In the genomic region with DNA sequence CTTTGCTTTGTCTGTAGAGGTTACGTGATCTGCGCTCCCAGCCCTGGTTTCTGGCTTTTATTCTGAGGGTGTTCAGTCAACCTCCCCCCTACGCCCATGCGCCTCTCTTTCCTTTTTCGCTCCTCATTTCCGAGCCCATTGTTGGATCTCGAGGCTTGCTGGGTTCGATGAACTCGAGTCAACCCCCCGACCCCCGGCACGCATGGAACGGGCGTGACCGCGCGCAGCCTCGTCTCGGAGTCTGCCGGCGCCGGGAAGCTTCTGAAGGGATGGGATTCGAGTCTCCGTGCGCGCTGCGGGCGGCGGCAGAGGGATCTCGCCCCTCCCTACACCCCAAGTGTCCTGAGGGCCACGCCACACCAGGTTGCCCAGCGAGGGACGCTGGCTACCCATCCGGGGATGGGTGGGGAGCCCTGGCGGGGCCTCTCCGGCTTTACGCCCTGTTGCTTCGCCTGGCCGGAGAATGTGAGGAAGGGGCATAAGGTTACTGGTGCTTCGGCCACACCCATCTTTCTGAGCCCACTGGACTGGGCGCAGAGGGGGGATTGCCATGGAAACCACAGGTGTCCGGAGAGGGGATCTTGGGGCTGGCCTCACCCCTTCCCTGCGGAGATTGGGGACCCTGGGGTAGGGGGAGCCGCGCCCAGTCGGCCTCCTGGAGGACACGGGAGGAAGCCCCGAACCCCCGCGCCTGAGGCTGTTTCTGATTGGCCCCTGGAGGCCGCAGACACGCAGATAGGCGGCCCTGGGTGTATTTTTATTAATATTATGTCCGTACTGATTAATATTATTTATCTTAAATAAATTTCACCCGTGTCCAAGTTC, we compare ENCODE assay signal across 9 cellular contexts. TPM values are rescaled to one million over a fixed set of nuclear protein-coding genes. Genes with fewer than 3 reads are reported as not detected.
DNase-seq lines count a peak whose midpoint lies in the region; ATAC-seq and TF ChIP-seq lines count a peak whose summit lies in the region.
"Had no signal": no experiment of that assay in that cellular context is flagged by ENCODE, and none has a peak within 500 bp of the region (broad histone marks: within the 10 kb centered on the region; RNA-seq: fewer than 3 reads in every experiment).

No MANE protein-coding gene starts in this region.

- H3K36me3 ChIP-seq in lower lobe of right lung (no peaks in the 10 kb centered on the region), thymus (ENCODE audit: control insufficient read depth, insufficient read depth) (no peaks in the 10 kb centered on the region)
- H3K36me3 ChIP-seq: cardiac muscle cell had no signal

- 12% methylated on average over 55 of the region's 55 CpGs for WGBS in thymus

- H3K4me1 ChIP-seq in lower lobe of right lung (peaks cover 30% of the 10 kb centered on the region), thymus (ENCODE audit: control insufficient read depth, insufficient read depth, low read length) (peaks cover 9% of the 10 kb centered on the region)

- peaks cover 13% of the 10 kb centered on the region for H3K4me1 Mint-ChIP-seq in activated naive CD4-positive, alpha-beta T cell treated with anti-CD3 and anti-CD28 coated beads, Interleukin-2, amount 10 ng/mL, durations not matched to agents 7 days and 5 days
- H3K4me1 Mint-ChIP-seq in activated T-helper 2 cell treated with anti-CD3 and anti-CD28 coated beads, Interferon-gamma antibody, Interleukin-2, Interleukin-4, amounts not matched to agents 10 μg/mL and 5 μg/mL and 100 μg/mL, durations not matched to agents 14 hours and 24 hours and 36 hours (ENCODE audit: low read depth), result peaks cover 4% of the 10 kb centered on the region

- TF ChIP-seq CTCF in lower lobe of right lung (IDR thresholded peaks at IDR 0.05), result no peak

- intact Hi-C loops in activated T-helper 2 cell treated with anti-CD3 and anti-CD28 coated beads, Interferon-gamma antibody, Interleukin-2, Interleukin-4, amounts not matched to agents 10 μg/mL and 5 μg/mL and 100 μg/mL, durations not matched to agents 14 hours and 24 hours and 36 hours (cut with micrococcal nuclease), result no loop called here
- intact Hi-C loops in lower lobe of right lung (cut with DNase I), result no loop called here

- H3K36me3 Mint-ChIP-seq in activated naive CD4-positive, alpha-beta T cell treated with anti-CD3 and anti-CD28 coated beads, Interleukin-2, amount 10 ng/mL, durations not matched to agents 7 days and 5 days, result no peaks in the 10 kb centered on the region
- no peaks in the 10 kb centered on the region for H3K36me3 Mint-ChIP-seq in activated T-helper 2 cell treated with anti-CD3 and anti-CD28 coated beads, Interferon-gamma antibody, Interleukin-2, Interleukin-4, amounts not matched to agents 10 μg/mL and 5 μg/mL and 100 μg/mL, durations not matched to agents 14 hours and 24 hours and 36 hours (ENCODE audit: low read depth)

- H3K9me3 ChIP-seq in lower lobe of right lung (no peaks in the 10 kb centered on the region), thymus (ENCODE audit: control insufficient read depth) (no peaks in the 10 kb centered on the region)

- peaks cover 99% of the 10 kb centered on the region for H3K27me3 Mint-ChIP-seq in activated naive CD4-positive, alpha-beta T cell treated with anti-CD3 and anti-CD28 coated beads, Interleukin-2, amount 10 ng/mL, durations not matched to agents 7 days and 5 days
- peaks cover 64% of the 10 kb centered on the region for H3K27me3 Mint-ChIP-seq in activated T-helper 2 cell treated with anti-CD3 and anti-CD28 coated beads, Interferon-gamma antibody, Interleukin-2, Interleukin-4, amounts not matched to agents 10 μg/mL and 5 μg/mL and 100 μg/mL, durations not matched to agents 14 hours and 24 hours and 36 hours (ENCODE audit: low read depth)

- H3K27ac Mint-ChIP-seq in activated naive CD4-positive, alpha-beta T cell treated with anti-CD3 and anti-CD28 coated beads, Interleukin-2, amount 10 ng/mL, durations not matched to agents 7 days and 5 days, result no peak overlapping the region
- H3K27ac Mint-ChIP-seq in activated T-helper 2 cell treated with anti-CD3 and anti-CD28 coated beads, Interferon-gamma antibody, Interleukin-2, Interleukin-4, amounts not matched to agents 10 μg/mL and 5 μg/mL and 100 μg/mL, durations not matched to agents 14 hours and 24 hours and 36 hours, result no peak overlapping the region

- H3K9me3 Mint-ChIP-seq in activated naive CD4-positive, alpha-beta T cell treated with anti-CD3 and anti-CD28 coated beads, Interleukin-2, amount 10 ng/mL, durations not matched to agents 7 days and 5 days, result no peaks in the 10 kb centered on the region
- no peaks in the 10 kb centered on the region for H3K9me3 Mint-ChIP-seq in activated T-helper 2 cell treated with anti-CD3 and anti-CD28 coated beads, Interferon-gamma antibody, Interleukin-2, Interleukin-4, amounts not matched to agents 10 μg/mL and 5 μg/mL and 100 μg/mL, durations not matched to agents 14 hours and 24 hours and 36 hours

- peaks cover 49% of the 10 kb centered on the region for H3K27me3 ChIP-seq in lower lobe of right lung (ENCODE audit: low read depth)
- H3K27me3 ChIP-seq in thymus (ENCODE audit: control insufficient read depth, insufficient read depth), result peaks cover 72% of the 10 kb centered on the region

- H3K27ac ChIP-seq in lower lobe of right lung (no peak overlapping the region), thymus (ENCODE audit: low read depth) (no peak overlapping the region)
- H3K27ac ChIP-seq: cardiac muscle cell had no signal

- H3K4me3 ChIP-seq in lower lobe of right lung (peak overlapping the region; percentile 84), thymus (ENCODE audit: low read length) (peak overlapping the region; percentile 53)

- peak overlapping the region; percentile 72 for H3K4me3 Mint-ChIP-seq in activated naive CD4-positive, alpha-beta T cell treated with anti-CD3 and anti-CD28 coated beads, Interleukin-2, amount 10 ng/mL, durations not matched to agents 7 days and 5 days
- H3K4me3 Mint-ChIP-seq in activated T-helper 2 cell treated with anti-CD3 and anti-CD28 coated beads, Interferon-gamma antibody, Interleukin-2, Interleukin-4, amounts not matched to agents 10 μg/mL and 5 μg/mL and 100 μg/mL, durations not matched to agents 14 hours and 24 hours and 36 hours (ENCODE audit: low read depth), result peak overlapping the region; percentile 58

- ATAC-seq in lower lobe of right lung, result no peak
- no peak for ATAC-seq in GM21723 (IDR thresholded peaks at IDR 0.05; ENCODE audit: unreplicated experiment)
- no peak for ATAC-seq in GM21529 (IDR thresholded peaks at IDR 0.05; ENCODE audit: unreplicated experiment)

- CTCF ChIA-PET in activated naive CD4-positive, alpha-beta T cell treated with anti-CD3 and anti-CD28 coated beads, Interleukin-2, amount 10 ng/mL, durations not matched to agents 7 days and 5 days (lab: Charles Lee), result no interaction called here

- DNase-seq in activated naive CD4-positive, alpha-beta T cell treated with anti-CD3 and anti-CD28 coated beads, Interleukin-2, amount 10 ng/mL, durations not matched to agents 7 days and 5 days, result no peak
- DNase-seq in activated naive CD4-positive, alpha-beta T cell (lab: John Stamatoyannopoulos, UW), result no peak
- DNase-seq in activated T-helper 2 cell treated with anti-CD3 and anti-CD28 coated beads, Interferon-gamma antibody, Interleukin-2, Interleukin-4, amounts not matched to agents 10 μg/mL and 5 μg/mL and 100 μg/mL, durations not matched to agents 14 hours and 24 hours and 36 hours (ENCODE audit: low spot score), result no peak
- DNase-seq in lower lobe of right lung (no peak), HT-29 (ENCODE audit: low spot score) (no peak)

RNA-seq across cellular contexts. Expression of a gene that starts 1.8 kb away (rescaled TPM):
- 1.1 and 1.3 TPM in 2 replicates for total RNA-seq in activated T-helper 2 cell treated with anti-CD3 and anti-CD28 coated beads, Interferon-gamma antibody, Interleukin-2, Interleukin-4, amounts not matched to agents 10 μg/mL and 5 μg/mL and 100 μg/mL, durations not matched to agents 14 hours and 24 hours and 36 hours
- total RNA-seq in lower lobe of right lung, result 5.5 TPM
- polyA plus RNA-seq in thymus, result 0.84 TPM
- 0.08 and 0.44 TPM in 2 replicates for total RNA-seq in HT-29 (2014; rRNA removed; shearing (Covaris generic))

RNA-seq across cellular contexts. Expression of a gene that starts 51.5 kb away (rescaled TPM):
- total RNA-seq in activated T-helper 2 cell treated with anti-CD3 and anti-CD28 coated beads, Interferon-gamma antibody, Interleukin-2, Interleukin-4, amounts not matched to agents 10 μg/mL and 5 μg/mL and 100 μg/mL, durations not matched to agents 14 hours and 24 hours and 36 hours, result not detected in 2 replicates
- total RNA-seq in lower lobe of right lung, result not detected
- polyA plus RNA-seq in thymus, result not detected
- total RNA-seq in HT-29 (2014; rRNA removed; shearing (Covaris generic)), result not detected in 2 replicates
- polyA plus RNA-seq: cardiac muscle cell had no signal
